In genomic region chrX:153744210-153745066, GRCh38 we compare ENCODE assay signal across 6 cellular contexts.
DNase-seq lines count a peak whose midpoint lies in the region; TF ChIP-seq lines count a peak whose summit lies in the region.

No MANE protein-coding gene starts in this region.

- H3K4me3 ChIP-seq in choroid plexus epithelial cell (ENCODE audit: low read depth, low read length) = no peak overlapping the region
- H3K4me3 ChIP-seq in retinal pigment epithelial cell (ENCODE audit: low read length) = no peak overlapping the region

- DNase-seq in KBM-7 (peak; percentile 61), choroid plexus epithelial cell (ENCODE audit: low read depth) (no peak), retinal pigment epithelial cell (ENCODE audit: low read depth) (no peak), HuH-7 (ENCODE audit: low spot score) (no peak), superior temporal gyrus (ENCODE audit: extremely low spot score) (no peak), OCI-M2 (lab: John Stamatoyannopoulos, UW; ENCODE audit: unreplicated experiment) (no peak)

- peak; percentile 19 for TF ChIP-seq CTCF in choroid plexus epithelial cell (conservative IDR thresholded peaks at IDR 0.05; ENCODE audit: low read depth, low read length)
- TF ChIP-seq CTCF in retinal pigment epithelial cell (conservative IDR thresholded peaks at IDR 0.05; ENCODE audit: low read depth, low read length) = peak; percentile 36

- in situ Hi-C loops in KBM-7 (cut with MboI; ENCODE audit: low pct_unique_long_range_greater_than_20kb, low sequenced_read_pairs) = no loop called here
